11 cellular contexts compared by ENCODE assay signal in the genomic region with DNA sequence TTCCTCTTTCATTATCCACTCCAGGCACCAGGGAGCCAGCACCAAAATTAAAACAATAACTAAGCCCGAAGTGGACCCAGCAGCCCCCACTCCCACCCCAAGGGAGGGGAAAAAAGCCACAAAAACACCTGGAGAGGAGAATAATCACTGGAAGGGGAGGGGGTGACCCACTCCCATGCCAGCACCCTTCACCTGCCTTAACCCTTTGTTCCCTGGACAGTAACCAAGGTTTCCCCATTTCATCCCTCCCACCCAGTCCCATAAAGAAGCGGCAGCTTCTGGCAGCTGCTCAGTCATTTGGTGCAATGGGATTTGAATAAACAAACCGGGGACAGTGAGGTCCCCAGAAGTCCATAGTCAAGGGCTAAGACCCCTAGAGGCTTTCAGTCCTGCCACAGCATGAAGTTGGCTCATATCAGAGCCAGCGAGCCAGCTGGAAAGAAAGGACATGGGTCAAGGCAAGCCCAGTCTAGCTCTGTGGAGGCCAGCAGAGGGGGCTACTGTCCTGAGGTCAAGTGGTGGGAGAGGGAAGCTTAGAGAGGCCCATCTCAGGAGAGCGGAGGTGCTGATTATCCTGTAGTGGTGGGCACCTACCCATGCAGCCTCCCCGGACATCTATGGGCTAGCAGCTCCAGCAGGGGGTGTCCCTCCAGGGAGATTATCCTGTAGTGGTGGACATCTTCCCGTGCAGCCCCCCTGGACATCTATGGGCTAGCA. TPM values are rescaled to one million over a fixed set of nuclear protein-coding genes. Genes with fewer than 3 reads are reported as not detected.
A peak's percentile ranks its signal among the peaks of the same experiment; 100 is the strongest.
DNase-seq lines count a peak whose midpoint lies in the region; ATAC-seq and TF ChIP-seq lines count a peak whose summit lies in the region.
"Had no signal": no experiment of that assay in that cellular context is flagged by ENCODE, and none has a peak within 500 bp of the region (broad histone marks: within the 10 kb centered on the region; RNA-seq: fewer than 3 reads in every experiment).

No MANE protein-coding gene starts in this region.

- CTCF ChIA-PET in naive thymus-derived CD4-positive, alpha-beta T cell (lab: Charles Lee), result interaction anchor here (1.0 kb wide), 1 partner anchor 74 kb away, joined by 3 read pairs; no protein-coding TSS in a partner anchor

- ATAC-seq in Right ventricle myocardium superior (ENCODE audit: poor library complexity), result no peak
- ATAC-seq in GM19467 (IDR thresholded peaks at IDR 0.05; ENCODE audit: unreplicated experiment), result no peak
- no peak for ATAC-seq in naive thymus-derived CD4-positive, alpha-beta T cell

- peaks cover 73 to 87% (median 84%) of the 10 kb centered on the region in 5 donors for H3K27me3 Mint-ChIP-seq in naive thymus-derived CD4-positive, alpha-beta T cell

- H3K27ac Mint-ChIP-seq in naive thymus-derived CD4-positive, alpha-beta T cell, result no peak overlapping the region

- no peak for DNase-seq in left ventricle myocardium inferior
- no peak for DNase-seq in Right ventricle myocardium superior
- DNase-seq in OCI-M1 (lab: John Stamatoyannopoulos, UW), result peak; percentile 58
- peak; percentile 34 for DNase-seq in fibroblast of villous mesenchyme (ENCODE audit: low read depth)
- no peak for DNase-seq in CD1c-positive myeloid dendritic cell (ENCODE audit: extremely low spot score)
- DNase-seq in cardiac septum (ENCODE audit: low spot score), result no peak
- no peak for DNase-seq in naive thymus-derived CD4-positive, alpha-beta T cell
- DNase-seq: activated effector memory CD4-positive, alpha-beta T cell treated with Interleukin-2 at 50 U/mL for 16 hours; COR-L47 had no signal

- H3K4me3 Mint-ChIP-seq in naive thymus-derived CD4-positive, alpha-beta T cell, result no peak overlapping the region

- H3K9me3 Mint-ChIP-seq in naive thymus-derived CD4-positive, alpha-beta T cell, result peaks cover 0 to 2% (median 0%) of the 10 kb centered on the region in 11 donors

- H3K4me1 ChIP-seq in left ventricle myocardium inferior, result peaks cover 30% of the 10 kb centered on the region
- H3K4me1 ChIP-seq in naive thymus-derived CD4-positive, alpha-beta T cell (ENCODE audit: control insufficient read depth in 2 of 2, insufficient read depth in 2 of 2, low read length in 2 of 2), result peaks cover 0 to 16% of the 10 kb centered on the region in 2 donors

- H3K27ac ChIP-seq in left ventricle myocardium inferior (replicated peaks), result no peak overlapping the region
- no peak overlapping the region for H3K27ac ChIP-seq in naive thymus-derived CD4-positive, alpha-beta T cell (ENCODE audit: low read depth, low read length)
- H3K27ac ChIP-seq: SK-N-MC had no signal

- no peaks in the 10 kb centered on the region for H3K36me3 ChIP-seq in left ventricle myocardium inferior
- H3K36me3 ChIP-seq in naive thymus-derived CD4-positive, alpha-beta T cell (ENCODE audit: control insufficient read depth in 2 of 3, insufficient read depth in 3 of 3, low read length in 3 of 3), result no peaks in the 10 kb centered on the region

- POLR2A ChIA-PET in naive thymus-derived CD4-positive, alpha-beta T cell (lab: Charles Lee), result no interaction called here

- no peak overlapping the region for H3K4me3 ChIP-seq in left ventricle myocardium inferior
- no peak overlapping the region for H3K4me3 ChIP-seq in fibroblast of villous mesenchyme (ENCODE audit: low read depth, low read length)
- no peak overlapping the region for H3K4me3 ChIP-seq in naive thymus-derived CD4-positive, alpha-beta T cell (ENCODE audit: low read length)
- H3K4me3 ChIP-seq: SK-N-MC had no signal

- no peaks in the 10 kb centered on the region for H3K9me3 ChIP-seq in left ventricle myocardium inferior (replicated peaks)
- H3K9me3 ChIP-seq in naive thymus-derived CD4-positive, alpha-beta T cell (ENCODE audit: control insufficient read depth in 2 of 3, low read length in 3 of 3), result no peaks in the 10 kb centered on the region

- peaks cover 0 to 4% (median 0%) of the 10 kb centered on the region in 5 donors for H3K36me3 Mint-ChIP-seq in naive thymus-derived CD4-positive, alpha-beta T cell

- TF ChIP-seq CTCF in left ventricle myocardium inferior (IDR thresholded peaks at IDR 0.05; ENCODE audit: borderline replicate concordance) (peak; percentile 22), fibroblast of villous mesenchyme (IDR thresholded peaks at IDR 0.05; ENCODE audit: insufficient read depth, low read depth, low read length) (peak; percentile 47)

- intact Hi-C loops in left ventricle myocardium inferior (cut with micrococcal nuclease) (no loop called here), Right ventricle myocardium superior (cut with DNase I) (loop anchor here (10.0 kb wide), 1 partner anchor 277 kb away; no protein-coding TSS in a partner anchor), cardiac septum (cut with DNase I) (no loop called here)
- intact Hi-C loops in naive thymus-derived CD4-positive, alpha-beta T cell (cut with micrococcal nuclease), result no loop called here

- H3K4me1 Mint-ChIP-seq in naive thymus-derived CD4-positive, alpha-beta T cell, result peaks cover 4 to 21% (median 10%) of the 10 kb centered on the region in 7 donors

- peaks cover 96% of the 10 kb centered on the region for H3K27me3 ChIP-seq in left ventricle myocardium inferior (ENCODE audit: low read depth)
- peaks cover 9 to 12% of the 10 kb centered on the region in 2 donors for H3K27me3 ChIP-seq in naive thymus-derived CD4-positive, alpha-beta T cell (ENCODE audit: control insufficient read depth in 2 of 2, insufficient read depth in 2 of 2, low read length in 2 of 2)

RNA-seq across cellular contexts. Expression of a gene that starts 58.8 kb away (rescaled TPM):
- total RNA-seq in left ventricle myocardium inferior (not detected), Right ventricle myocardium superior (not detected), fibroblast of villous mesenchyme (not detected in 2 replicates), cardiac septum (0.13 TPM)
- total RNA-seq in naive thymus-derived CD4-positive, alpha-beta T cell, result not detected
- not detected for polyA plus RNA-seq in naive thymus-derived CD4-positive, alpha-beta T cell

Comparison
In these comparisons a context has a peak if more than half of its experiments do, and no peak if none do; other contexts are left out.
1. DNase-seq: peak in OCI-M1 (single experiment) and fibroblast of villous mesenchyme (single experiment); none in left ventricle myocardium inferior (single experiment), Right ventricle myocardium superior (single experiment), CD1c-positive myeloid dendritic cell (single experiment), cardiac septum (single experiment) and naive thymus-derived CD4-positive, alpha-beta T cell (0 of 9).